ENCODE assay signal across 1 cellular context in genomic region chr2:215460682-215461081, GRCh38.
TF ChIP-seq lines count a peak whose summit lies in the region.

No MANE protein-coding gene starts in this region.

TF ChIP-seq in HepG2, 621 proteins besides CTCF, POLR2A, EP300 and RAD21 (continued from another document and continues in another):
- no peak for TF ChIP-seq NR2C2 (CRISPR knock-in tag; IDR thresholded peaks at IDR 0.05; ENCODE audit: borderline replicate concordance)
- no peak for TF ChIP-seq ZNF142 (CRISPR knock-in tag; IDR thresholded peaks at IDR 0.05)
- no peak for TF ChIP-seq ATAD3A (CRISPR knock-in tag; IDR thresholded peaks at IDR 0.05)
- no peak for TF ChIP-seq CCDC6 (CRISPR knock-in tag; IDR thresholded peaks at IDR 0.05)
- no peak for TF ChIP-seq ZNF567 (CRISPR knock-in tag; IDR thresholded peaks at IDR 0.05; ENCODE audit: borderline replicate concordance)
- no peak for TF ChIP-seq E2F2 (CRISPR knock-in tag; IDR thresholded peaks at IDR 0.05; ENCODE audit: borderline replicate concordance)
- TF ChIP-seq ZGPAT (CRISPR knock-in tag; IDR thresholded peaks at IDR 0.05), result peak; percentile 71; the same call in 1 of the 2 replicates
- no peak for TF ChIP-seq SALL2 (CRISPR knock-in tag; IDR thresholded peaks at IDR 0.05)
- 0 out of 2 replicates have a peak, but pooled peaks have one; percentile 72 for TF ChIP-seq HOMEZ (CRISPR knock-in tag; IDR thresholded peaks at IDR 0.05; ENCODE audit: low read depth)
- TF ChIP-seq AHDC1 (CRISPR knock-in tag; IDR thresholded peaks at IDR 0.05; ENCODE audit: borderline replicate concordance), result peak; percentile 63; the same call in 1 of the 2 replicates
- TF ChIP-seq ZNF674 (CRISPR knock-in tag; IDR thresholded peaks at IDR 0.05; ENCODE audit: low read depth), result no peak
- no peak for TF ChIP-seq FOXK1 (CRISPR knock-in tag; IDR thresholded peaks at IDR 0.05; ENCODE audit: borderline replicate concordance, low read depth)
- no peak for TF ChIP-seq ZNF710 (CRISPR knock-in tag; IDR thresholded peaks at IDR 0.05; ENCODE audit: borderline replicate concordance)
- TF ChIP-seq YY1 (IDR thresholded peaks at IDR 0.05; ENCODE audit: insufficient read depth, insufficient replicate concordance, low read depth, low read length), result no peak
- TF ChIP-seq ATF3 (CRISPR knock-in tag; IDR thresholded peaks at IDR 0.05), result peak; percentile 48; the same call in 1 of the 2 replicates
- TF ChIP-seq KAT2B (IDR thresholded peaks at IDR 0.05; ENCODE audit: borderline replicate concordance, low read depth, low read length), result no peak
- TF ChIP-seq ZNF563 (CRISPR knock-in tag; IDR thresholded peaks at IDR 0.05), result no peak
- no peak for TF ChIP-seq ZNF687 (CRISPR knock-in tag; IDR thresholded peaks at IDR 0.05)
- no peak for TF ChIP-seq PBX3 (CRISPR knock-in tag; IDR thresholded peaks at IDR 0.05; ENCODE audit: borderline replicate concordance)
- TF ChIP-seq IRX3 (CRISPR knock-in tag; IDR thresholded peaks at IDR 0.05; ENCODE audit: borderline replicate concordance, low read depth), result no peak
- no peak for TF ChIP-seq NKX3-1 (CRISPR knock-in tag; IDR thresholded peaks at IDR 0.05)
